12 cellular contexts compared by ENCODE assay signal in the genomic region with DNA sequence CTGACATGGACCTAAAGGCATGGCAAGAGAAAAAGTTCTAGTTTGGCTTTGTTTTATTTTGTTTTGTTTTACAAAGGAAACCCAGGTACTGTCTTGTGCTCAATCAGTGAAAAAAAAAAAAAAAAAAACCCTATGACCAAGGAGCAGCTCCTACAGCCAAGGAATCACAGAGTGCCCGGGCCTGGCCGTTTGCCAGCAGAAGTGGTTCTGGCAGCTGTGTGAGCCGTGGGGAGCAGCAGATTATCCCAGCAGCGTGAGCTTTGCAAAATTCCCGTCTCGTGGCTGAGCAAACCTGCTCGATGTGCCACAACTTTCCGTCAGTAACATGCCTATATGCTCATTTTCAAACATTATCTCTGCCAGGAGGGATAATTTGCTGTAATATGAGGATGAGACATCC.
A peak's percentile ranks its signal among the peaks of the same experiment; 100 is the strongest.
DNase-seq lines count a peak whose midpoint lies in the region; ATAC-seq and TF ChIP-seq lines count a peak whose summit lies in the region.
"Had no signal": no experiment of that assay in that cellular context is flagged by ENCODE, and none has a peak within 500 bp of the region (broad histone marks: within the 10 kb centered on the region; RNA-seq: fewer than 3 reads in every experiment).

No MANE protein-coding gene starts in this region.

- no peak overlapping the region for H3K4me2 ChIP-seq in mesendoderm (ENCODE audit: low read length)
- H3K4me2 ChIP-seq in trophoblast cell (ENCODE audit: low read length), result no peak overlapping the region

- no peak overlapping the region for H3K56ac ChIP-seq in mesendoderm (ENCODE audit: low read length)

- no peak overlapping the region for H2BK15ac ChIP-seq in mesendoderm (replicated peaks; ENCODE audit: low read depth)

- intact Hi-C loops in body of pancreas (cut with DNase I), result no loop called here

- H2BK12ac ChIP-seq in trophoblast cell (ENCODE audit: low read length), result no peak overlapping the region

- no peaks in the 10 kb centered on the region for H3K9me3 Mint-ChIP-seq in nephron progenitor cell
- H3K9me3 Mint-ChIP-seq: activated naive CD8-positive, alpha-beta T cell treated with anti-CD3 and anti-CD28 coated beads, Interleukin-2, amount 50 U/mL, for 24 hours; CD4-positive, alpha-beta T cell had no signal

- H2BK120ac ChIP-seq in mesendoderm (ENCODE audit: low read depth, low read length) (no peak overlapping the region), trophoblast cell (ENCODE audit: insufficient read depth, low read length, poor library complexity) (no peak overlapping the region)

- H3K79me1 ChIP-seq in mesendoderm (ENCODE audit: low read length), result no peaks in the 10 kb centered on the region
- H3K79me1 ChIP-seq in trophoblast cell (ENCODE audit: low read length), result no peaks in the 10 kb centered on the region

- H3K27ac Mint-ChIP-seq in nephron progenitor cell, result no peak overlapping the region
- H3K27ac Mint-ChIP-seq: activated naive CD8-positive, alpha-beta T cell treated with anti-CD3 and anti-CD28 coated beads, Interleukin-2, amount 50 U/mL, for 24 hours; CD4-positive, alpha-beta T cell had no signal

- H3K9ac ChIP-seq in mesendoderm (ENCODE audit: low read length) (no peak overlapping the region), trophoblast cell (ENCODE audit: low read length) (no peak overlapping the region)

- no peak overlapping the region for H4K8ac ChIP-seq in mesendoderm (ENCODE audit: low read depth, low read length)
- H4K8ac ChIP-seq in trophoblast cell (ENCODE audit: low read depth, low read length), result no peak overlapping the region

- TF ChIP-seq CTCF in BE2C (IDR thresholded peaks at IDR 0.05; ENCODE audit: low read depth, low read length), result no peak
- no peak for TF ChIP-seq CTCF in body of pancreas (IDR thresholded peaks at IDR 0.05)
- no peak for TF ChIP-seq CTCF in nephron progenitor cell (IDR thresholded peaks at IDR 0.05)

- TF ChIP-seq POLR2A in body of pancreas (IDR thresholded peaks at IDR 0.05), result no peak

- no peaks in the 10 kb centered on the region for H3K36me3 Mint-ChIP-seq in nephron progenitor cell (ENCODE audit: low read depth)

- no peaks in the 10 kb centered on the region for H3K4me1 Mint-ChIP-seq in nephron progenitor cell
- H3K4me1 Mint-ChIP-seq: activated naive CD8-positive, alpha-beta T cell treated with anti-CD3 and anti-CD28 coated beads, Interleukin-2, amount 50 U/mL, for 24 hours had no signal

- no peak overlapping the region for H4K5ac ChIP-seq in mesendoderm (ENCODE audit: low read length)

- H3K4ac ChIP-seq in mesendoderm (ENCODE audit: low read depth, low read length) (peak overlapping the region; percentile 52), trophoblast cell (ENCODE audit: low read depth, low read length) (no peak overlapping the region)

- H3K4me1 ChIP-seq in BE2C (no peaks in the 10 kb centered on the region), body of pancreas (peaks cover 3% of the 10 kb centered on the region), mesendoderm (ENCODE audit: control insufficient read depth, low read depth, low read length) (peaks cover 2% of the 10 kb centered on the region), trophoblast cell (ENCODE audit: control insufficient read depth in 1 of 2, insufficient read depth in 2 of 2, low read length in 2 of 2) (no peaks in the 10 kb centered on the region)

- H3K14ac ChIP-seq in trophoblast cell (ENCODE audit: low read length), result no peak overlapping the region

- H3K36me3 ChIP-seq in BE2C, result no peaks in the 10 kb centered on the region
- no peaks in the 10 kb centered on the region for H3K36me3 ChIP-seq in body of pancreas (replicated peaks in 1 of 2; ENCODE audit: insufficient read depth in 1 of 2, low read depth in 2 of 2)
- no peaks in the 10 kb centered on the region for H3K36me3 ChIP-seq in mesendoderm (ENCODE audit: control insufficient read depth, insufficient read depth, low read length)
- no peaks in the 10 kb centered on the region for H3K36me3 ChIP-seq in trophoblast cell (ENCODE audit: control insufficient read depth in 1 of 2, insufficient read depth in 2 of 2, low read length in 2 of 2)

- no peak overlapping the region for H3K4me3 ChIP-seq in BE2C (ENCODE audit: low read depth, low read length)
- H3K4me3 ChIP-seq in body of pancreas, result no peak overlapping the region
- H3K4me3 ChIP-seq in mesendoderm (ENCODE audit: low read length), result no peak overlapping the region
- no peak overlapping the region for H3K4me3 ChIP-seq in trophoblast cell (ENCODE audit: low read depth, low read length)

- H2AFZ ChIP-seq in trophoblast cell (ENCODE audit: insufficient read depth, low read length, poor library complexity), result no peak overlapping the region

- peaks cover 4% of the 10 kb centered on the region for H3K27me3 Mint-ChIP-seq in nephron progenitor cell (ENCODE audit: low read depth, poor library complexity)

- no peak for ATAC-seq in body of pancreas
- ATAC-seq in HG02970 (IDR thresholded peaks at IDR 0.05; ENCODE audit: low FRiP score, unreplicated experiment), result no peak
- ATAC-seq: activated naive CD8-positive, alpha-beta T cell treated with anti-CD3 and anti-CD28 coated beads, Interleukin-2, amount 50 U/mL, for 24 hours had no signal

- H3K23ac ChIP-seq in mesendoderm (ENCODE audit: low read length), result no peak overlapping the region
- no peak overlapping the region for H3K23ac ChIP-seq in trophoblast cell (ENCODE audit: low read length)

- H4K91ac ChIP-seq in trophoblast cell (ENCODE audit: low read depth, low read length), result no peak overlapping the region

- no peak overlapping the region for H3K4me3 Mint-ChIP-seq in nephron progenitor cell
- H3K4me3 Mint-ChIP-seq: activated naive CD8-positive, alpha-beta T cell treated with anti-CD3 and anti-CD28 coated beads, Interleukin-2, amount 50 U/mL, for 24 hours; CD4-positive, alpha-beta T cell had no signal

- H3K27ac ChIP-seq in body of pancreas (no peak overlapping the region), mesendoderm (ENCODE audit: low read depth, low read length) (no peak overlapping the region), trophoblast cell (ENCODE audit: low read depth, low read length) (no peak overlapping the region)

- H2AK5ac ChIP-seq in mesendoderm (ENCODE audit: low read length) (no peak overlapping the region), trophoblast cell (ENCODE audit: low read length) (no peak overlapping the region)

- H3K27me3 ChIP-seq in BE2C (no peaks in the 10 kb centered on the region), body of pancreas (no peaks in the 10 kb centered on the region), mesendoderm (ENCODE audit: insufficient read depth, low read length, poor library complexity) (no peaks in the 10 kb centered on the region), trophoblast cell (ENCODE audit: insufficient read depth, low read length) (no peaks in the 10 kb centered on the region)

- no peak overlapping the region for H4K12ac ChIP-seq in trophoblast cell (ENCODE audit: low read depth, low read length)

- DNase-seq in BE2C (peak; percentile 54), NCI-H2029 (lab: John Stamatoyannopoulos, UW) (peak; percentile 42), body of pancreas (peak; percentile 34 to 79 (median 60)), mesendoderm (peak; percentile 17), RPMI8226 (no peak), trophoblast cell (no peak), nephron progenitor cell (no peak)
- DNase-seq: activated naive CD8-positive, alpha-beta T cell treated with anti-CD3 and anti-CD28 coated beads, Interleukin-2, amount 50 U/mL, for 24 hours; CD4-positive, alpha-beta T cell; stimulated activated CD4-positive, alpha-beta T cell treated with anti-CD3 and anti-CD28 coated beads, Interleukin-2, amount 100 ng/mL, for 24 hours; SW 1271 had no signal

- no peak overlapping the region for H2BK5ac ChIP-seq in mesendoderm (ENCODE audit: low read length)
- no peak overlapping the region for H2BK5ac ChIP-seq in trophoblast cell (ENCODE audit: low read depth, low read length, poor library complexity)

- no peak overlapping the region for H3K18ac ChIP-seq in mesendoderm (ENCODE audit: low read length)
- H3K18ac ChIP-seq in trophoblast cell (ENCODE audit: low read length), result no peak overlapping the region

- H3K79me2 ChIP-seq in mesendoderm (ENCODE audit: control insufficient read depth, insufficient read depth, low read length) (no peaks in the 10 kb centered on the region), trophoblast cell (ENCODE audit: control insufficient read depth, insufficient read depth, low read length, poor library complexity) (no peaks in the 10 kb centered on the region)

- H3K9me3 ChIP-seq in BE2C, result no peaks in the 10 kb centered on the region
- H3K9me3 ChIP-seq in body of pancreas, result no peaks in the 10 kb centered on the region
- no peaks in the 10 kb centered on the region for H3K9me3 ChIP-seq in trophoblast cell (ENCODE audit: insufficient read depth, low read depth, low read length)

- 17 to 21% methylated on average over 8 of the region's 8 CpGs for WGBS in body of pancreas, 2 donors
- WGBS in mesendoderm (ENCODE audit: extremely low coverage, insufficient coverage, low lambda C conversion rate), result no CpG with 5 or more reads among the region's 8 CpGs
- WGBS in trophoblast cell (ENCODE audit: extremely low coverage, insufficient coverage, insufficient read length), result no CpG with 5 or more reads among the region's 8 CpGs

Comparison
In these comparisons a context has a peak if more than half of its experiments do, and no peak if none do; other contexts are left out.
1. DNase-seq: peak in BE2C (single experiment), NCI-H2029 (single experiment), body of pancreas (4 of 4) and mesendoderm (single experiment); none in RPMI8226 (single experiment), trophoblast cell (0 of 2) and nephron progenitor cell (single experiment).